Comparison of ENCODE assay signal across 36 cellular contexts in the genomic region with DNA sequence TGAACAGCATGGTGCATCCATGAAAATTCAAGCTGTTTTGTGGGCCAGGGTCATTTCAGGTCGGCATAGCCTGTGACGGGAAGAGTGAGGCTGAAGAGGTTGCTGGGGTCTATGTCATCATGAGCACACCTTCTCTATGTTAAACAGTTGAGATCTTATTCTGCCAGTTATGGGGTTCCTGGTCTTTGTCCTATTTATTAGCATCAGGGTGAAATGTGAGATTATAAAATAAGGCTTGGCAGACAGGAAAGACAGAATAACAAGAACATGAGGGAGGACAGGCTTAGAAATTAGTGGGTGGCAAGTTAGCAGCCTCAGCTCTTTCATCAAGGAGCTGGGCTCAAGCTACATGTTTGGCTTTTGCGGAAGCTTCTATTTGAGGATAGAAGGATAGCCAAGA. TPM values are rescaled to one million over a fixed set of nuclear protein-coding genes. Genes with fewer than 3 reads are reported as not detected.
"Had no signal": no experiment of that assay in that cellular context is flagged by ENCODE, and none has a peak within 500 bp of the region (broad histone marks: within the 10 kb centered on the region; RNA-seq: fewer than 3 reads in every experiment).

No MANE protein-coding gene starts in this region.

- H3K27ac Mint-ChIP-seq: activated B cell treated with CpG ODN at 0.5 μM for 24 hours; activated CD4-positive, alpha-beta memory T cell treated with anti-CD3 and anti-CD28 coated beads for 36 hours; activated CD4-positive, alpha-beta T cell treated with anti-CD3 and anti-CD28 coated beads for 36 hours; activated CD8-positive, alpha-beta T cell treated with anti-CD3 and anti-CD28 coated beads for 36 hours; activated naive CD4-positive, alpha-beta T cell treated with anti-CD3 and anti-CD28 coated beads, Interleukin-2, amount 10 ng/mL, durations not matched to agents 7 days and 5 days; activated naive CD4-positive, alpha-beta T cell treated with anti-CD3 and anti-CD28 coated beads, Interleukin-2, amount 50 U/mL, for 24 hours; activated naive CD8-positive, alpha-beta T cell; activated T-cell treated with anti-CD3 and anti-CD28 coated beads, Interleukin-2, amount 50 U/mL, for 72 hours; activated T-helper 1 cell treated with anti-CD3 and anti-CD28 coated beads, Interleukin-12 subunit alpha, Interleukin-12 subunit beta, Interleukin-2, Interleukin-4 antibody, amounts not matched to agents 30 ng/mL and 10 ng/mL and 1 ng/mL, durations not matched to agents 14 hours and 24 hours and 36 hours; activated T-helper 17 cell treated with anti-CD3 and anti-CD28 coated beads, Interleukin-2, amount 50 U/mL, for 72 hours; brain; T-helper 1 cell treated with Interleukin-12 subunit alpha and Interleukin-12 subunit beta and Interleukin-4 antibody, amounts not matched to agents 30 μg/mL and 1 μg/mL, for 36 hours; T-helper 2 cell treated with Interferon-gamma antibody and Interleukin-4, amounts not matched to agents 5 μg/mL and 100 μg/mL, for 36 hours had no signal

- H3K36me3 Mint-ChIP-seq: activated CD4-positive, alpha-beta memory T cell treated with anti-CD3 and anti-CD28 coated beads for 36 hours; activated naive CD8-positive, alpha-beta T cell; brain had no signal

- H3K27me3 Mint-ChIP-seq: activated B cell treated with CpG ODN at 0.5 μM for 24 hours; activated CD8-positive, alpha-beta T cell treated with anti-CD3 and anti-CD28 coated beads for 36 hours; activated naive CD8-positive, alpha-beta T cell; brain had no signal

- H3K4me3 Mint-ChIP-seq: activated B cell treated with CpG ODN at 0.5 μM for 24 hours; activated CD4-positive, alpha-beta memory T cell treated with anti-CD3 and anti-CD28 coated beads for 36 hours; activated CD4-positive, alpha-beta T cell treated with anti-CD3 and anti-CD28 coated beads for 36 hours; activated CD8-positive, alpha-beta T cell treated with anti-CD3 and anti-CD28 coated beads for 36 hours; activated naive CD4-positive, alpha-beta T cell treated with anti-CD3 and anti-CD28 coated beads, Interleukin-2, amount 10 ng/mL, durations not matched to agents 7 days and 5 days; activated naive CD4-positive, alpha-beta T cell treated with anti-CD3 and anti-CD28 coated beads, Interleukin-2, amount 50 U/mL, for 24 hours; activated naive CD8-positive, alpha-beta T cell; activated T-cell treated with anti-CD3 and anti-CD28 coated beads, Interleukin-2, amount 50 U/mL, for 4 hours; activated T-cell treated with anti-CD3 and anti-CD28 coated beads, Interleukin-2, amount 50 U/mL, for 72 hours; activated T-helper 1 cell treated with anti-CD3 and anti-CD28 coated beads, Interleukin-12 subunit alpha, Interleukin-12 subunit beta, Interleukin-2, Interleukin-4 antibody, amounts not matched to agents 30 ng/mL and 10 ng/mL and 1 ng/mL, durations not matched to agents 14 hours and 24 hours and 36 hours; activated T-helper 17 cell treated with anti-CD3 and anti-CD28 coated beads, Interleukin-2, amount 50 U/mL, for 72 hours; brain; central memory CD8-positive, alpha-beta T cell; T-helper 1 cell treated with Interleukin-12 subunit alpha and Interleukin-12 subunit beta and Interleukin-4 antibody, amounts not matched to agents 30 μg/mL and 1 μg/mL, for 36 hours; T-helper 2 cell treated with Interferon-gamma antibody and Interleukin-4, amounts not matched to agents 5 μg/mL and 100 μg/mL, for 36 hours had no signal

- H3K9me3 Mint-ChIP-seq: activated B cell treated with CpG ODN at 0.5 μM for 24 hours; activated CD4-positive, alpha-beta memory T cell treated with anti-CD3 and anti-CD28 coated beads for 36 hours; activated CD8-positive, alpha-beta T cell treated with anti-CD3 and anti-CD28 coated beads for 36 hours; activated naive CD4-positive, alpha-beta T cell treated with anti-CD3 and anti-CD28 coated beads, Interleukin-2, amount 10 ng/mL, durations not matched to agents 7 days and 5 days; activated naive CD4-positive, alpha-beta T cell treated with anti-CD3 and anti-CD28 coated beads, Interleukin-2, amount 50 U/mL, for 24 hours; activated T-cell treated with anti-CD3 and anti-CD28 coated beads, Interleukin-2, amount 50 U/mL, for 4 hours; central memory CD8-positive, alpha-beta T cell; T-helper 2 cell treated with Interferon-gamma antibody and Interleukin-4, amounts not matched to agents 5 μg/mL and 100 μg/mL, for 36 hours had no signal

- DNase-seq: activated B cell treated with CpG ODN at 0.5 μM for 24 hours; activated CD4-positive, alpha-beta memory T cell treated with anti-CD3 and anti-CD28 coated beads for 36 hours; activated CD4-positive, alpha-beta T cell treated with anti-CD3 and anti-CD28 coated beads for 36 hours; activated CD4-positive, alpha-beta T cell treated with anti-CD3 and anti-CD28 coated beads for 48 hours; activated CD4-positive, alpha-beta T cell treated with anti-CD3 and anti-CD28 coated beads, Interleukin-2, amount 50 U/mL, for 1 hour; activated CD4-positive, alpha-beta T cell treated with anti-CD3 and anti-CD28 coated beads, Interleukin-2, amount 50 U/mL, for 4 hours; activated CD4-positive, CD25-positive, alpha-beta regulatory T cell treated with anti-CD3 and anti-CD28 coated beads, Interleukin-2, amount 50 U/mL, for 72 hours; activated CD8-positive, alpha-beta memory T cell treated with anti-CD3 and anti-CD28 coated beads, Interleukin-2, amount 50 U/mL, for 4 hours; activated CD8-positive, alpha-beta T cell treated with anti-CD3 and anti-CD28 coated beads for 36 hours; activated effector memory CD4-positive, alpha-beta T cell treated with Interleukin-2 at 50 U/mL for 16 hours; activated gamma-delta T cell; activated naive CD4-positive, alpha-beta T cell treated with anti-CD3 and anti-CD28 coated beads, Interleukin-2, amount 10 ng/mL, durations not matched to agents 7 days and 5 days; activated naive CD4-positive, alpha-beta T cell treated with Interleukin-2 at 50 U/mL for 16 hours; activated T-cell treated with anti-CD3 and anti-CD28 coated beads for 4 hours; activated T-cell treated with anti-CD3 and anti-CD28 coated beads, Interleukin-2, amount 50 U/mL, for 1 hour; activated T-cell treated with anti-CD3 and anti-CD28 coated beads, Interleukin-2, amount 50 U/mL, for 4 hours; activated T-cell treated with anti-CD3 and anti-CD28 coated beads, Interleukin-2, amount 50 U/mL, for 72 hours; amygdala; anterior cingulate cortex; caudate nucleus; cerebellar nuclear complex; T-helper 1 cell; T-helper 2 cell; T-helper 9 cell had no signal

- ATAC-seq: activated CD4-positive, alpha-beta T cell treated with anti-CD3 and anti-CD28 coated beads for 36 hours; activated CD8-positive, alpha-beta T cell treated with anti-CD3 and anti-CD28 coated beads for 36 hours; activated T-cell treated with anti-CD3 and anti-CD28 coated beads, Interleukin-2, amount 50 U/mL, for 4 hours; activated T-cell treated with anti-CD3 and anti-CD28 coated beads, Interleukin-2, amount 50 U/mL, for 72 hours; activated T-helper 17 cell treated with anti-CD3 and anti-CD28 coated beads, Interleukin-2, amount 50 U/mL, for 72 hours had no signal

- H3K4me1 Mint-ChIP-seq: activated T-helper 17 cell treated with anti-CD3 and anti-CD28 coated beads, Interleukin-2, amount 50 U/mL, for 72 hours had no signal

RNA-seq across cellular contexts. Expression of a gene that starts 51.7 kb away (rescaled TPM):
- total RNA-seq: activated CD4-positive, alpha-beta memory T cell treated with anti-CD3 and anti-CD28 coated beads for 36 hours; activated CD4-positive, alpha-beta T cell treated with anti-CD3 and anti-CD28 coated beads for 36 hours; activated T-helper 17 cell treated with anti-CD3 and anti-CD28 coated beads, Interleukin-2, amount 50 U/mL, for 72 hours; ascending aorta; bronchial epithelial cell; cardiac muscle cell; chondrocyte had no signal
